ENCODE assay signal across 8 cellular contexts in genomic region chr21:29299906-29300546, GRCh38. TPM values are rescaled to one million over a fixed set of nuclear protein-coding genes. Genes with fewer than 3 reads are reported as not detected.
DNase-seq lines count a peak whose midpoint lies in the region; ATAC-seq, FAIRE-seq and TF ChIP-seq lines count a peak whose summit lies in the region.

No MANE protein-coding gene starts in this region.

- H3K36me3 ChIP-seq in Peyer's patch, result no peaks in the 10 kb centered on the region
- no peaks in the 10 kb centered on the region for H3K36me3 ChIP-seq in neutrophil
- no peaks in the 10 kb centered on the region for H3K36me3 ChIP-seq in urinary bladder (ENCODE audit: insufficient read depth)

- H3K9me3 Mint-ChIP-seq in IgD-negative memory B cell, result peaks cover 0 to 2% (median 0%) of the 10 kb centered on the region in 3 donors
- H3K9me3 Mint-ChIP-seq in activated T-helper 2 cell treated with anti-CD3 and anti-CD28 coated beads, Interferon-gamma antibody, Interleukin-2, Interleukin-4, amounts not matched to agents 10 μg/mL and 5 μg/mL and 100 μg/mL, durations not matched to agents 14 hours and 24 hours and 36 hours, result no peaks in the 10 kb centered on the region

- H3K27me3 Mint-ChIP-seq in IgD-negative memory B cell, result no peaks in the 10 kb centered on the region
- H3K27me3 Mint-ChIP-seq in activated T-helper 2 cell treated with anti-CD3 and anti-CD28 coated beads, Interferon-gamma antibody, Interleukin-2, Interleukin-4, amounts not matched to agents 10 μg/mL and 5 μg/mL and 100 μg/mL, durations not matched to agents 14 hours and 24 hours and 36 hours (ENCODE audit: low read depth), result peaks cover 6% of the 10 kb centered on the region

- peak; percentile 95 for DNase-seq in EL
- peak; percentile 40 to 80 (median 61) for DNase-seq in Peyer's patch
- peak; percentile 21 for DNase-seq in activated T-helper 2 cell treated with anti-CD3 and anti-CD28 coated beads, Interferon-gamma antibody, Interleukin-2, Interleukin-4, amounts not matched to agents 10 μg/mL and 5 μg/mL and 100 μg/mL, durations not matched to agents 14 hours and 24 hours and 36 hours (ENCODE audit: low spot score)
- peak; percentile 23 to 35 for DNase-seq in frontal cortex (ENCODE audit: low spot score in 2 of 2)

- H3K4me1 Mint-ChIP-seq in IgD-negative memory B cell, result peaks cover 46 to 62% (median 60%) of the 10 kb centered on the region in 3 donors
- H3K4me1 Mint-ChIP-seq in activated T-helper 2 cell treated with anti-CD3 and anti-CD28 coated beads, Interferon-gamma antibody, Interleukin-2, Interleukin-4, amounts not matched to agents 10 μg/mL and 5 μg/mL and 100 μg/mL, durations not matched to agents 14 hours and 24 hours and 36 hours (ENCODE audit: low read depth), result peaks cover 49% of the 10 kb centered on the region

- peaks cover 0 to 52% (median 11%) of the 10 kb centered on the region in 4 donors for H3K4me1 ChIP-seq in Peyer's patch
- H3K4me1 ChIP-seq in neutrophil (ENCODE audit: control insufficient read depth in 1 of 2, insufficient read depth in 1 of 2, low read depth in 1 of 2, low read length in 1 of 2), result peaks cover 66 to 67% of the 10 kb centered on the region in 2 experiments
- H3K4me1 ChIP-seq in urinary bladder (ENCODE audit: insufficient read depth), result peaks cover 2% of the 10 kb centered on the region

- no peak for TF ChIP-seq CTCF in Peyer's patch (IDR thresholded peaks at IDR 0.05)
- TF ChIP-seq CTCF in neutrophil (IDR thresholded peaks at IDR 0.05), result no peak

- peak; percentile 43 for ATAC-seq in GM21737 (IDR thresholded peaks at IDR 0.05; ENCODE audit: unreplicated experiment)

- peak; percentile 23 to 33 for TF ChIP-seq POLR2A in Peyer's patch (IDR thresholded peaks at IDR 0.05)

- peak overlapping the region; percentile 88 to 96 (median 92) for H3K4me3 Mint-ChIP-seq in IgD-negative memory B cell
- H3K4me3 Mint-ChIP-seq in activated T-helper 2 cell treated with anti-CD3 and anti-CD28 coated beads, Interferon-gamma antibody, Interleukin-2, Interleukin-4, amounts not matched to agents 10 μg/mL and 5 μg/mL and 100 μg/mL, durations not matched to agents 14 hours and 24 hours and 36 hours (ENCODE audit: low read depth), result peak overlapping the region; percentile 93

- H3K27me3 ChIP-seq in Peyer's patch, result no peaks in the 10 kb centered on the region
- H3K27me3 ChIP-seq in neutrophil, result no peaks in the 10 kb centered on the region

- WGBS in urinary bladder, result 26% methylated on average over 10 of the region's 10 CpGs

- H3K27ac Mint-ChIP-seq in IgD-negative memory B cell, result peak overlapping the region; percentile 93 to 97 (median 96)
- H3K27ac Mint-ChIP-seq in activated T-helper 2 cell treated with anti-CD3 and anti-CD28 coated beads, Interferon-gamma antibody, Interleukin-2, Interleukin-4, amounts not matched to agents 10 μg/mL and 5 μg/mL and 100 μg/mL, durations not matched to agents 14 hours and 24 hours and 36 hours, result peak overlapping the region; percentile 91

- intact Hi-C loops in activated T-helper 2 cell treated with anti-CD3 and anti-CD28 coated beads, Interferon-gamma antibody, Interleukin-2, Interleukin-4, amounts not matched to agents 10 μg/mL and 5 μg/mL and 100 μg/mL, durations not matched to agents 14 hours and 24 hours and 36 hours (cut with micrococcal nuclease), result loop anchor here (1.0 to 5.0 kb wide), 8 partner anchors 43 to 307 kb away; partner anchors contain the start of genes CCT8 and LTN1

- no peak for FAIRE-seq in frontal cortex (lab: Jason Lieb, UNC)

- no peaks in the 10 kb centered on the region for H3K9me3 ChIP-seq in Peyer's patch
- H3K9me3 ChIP-seq in neutrophil, result no peaks in the 10 kb centered on the region

- H3K4me3 ChIP-seq in Peyer's patch (peak overlapping the region; percentile 75 to 98 (median 84)), neutrophil (ENCODE audit: low read depth in 1 of 2, low read length in 1 of 2) (peak overlapping the region; percentile 92 to 97), urinary bladder (ENCODE audit: low read depth, low read length) (peak overlapping the region; percentile 91)

- H3K27ac ChIP-seq in Peyer's patch (peak overlapping the region; percentile 91 to 100 (median 98)), neutrophil (peak overlapping the region; percentile 100), urinary bladder (ENCODE audit: low read depth) (no peak overlapping the region)

- no peaks in the 10 kb centered on the region for H3K36me3 Mint-ChIP-seq in IgD-negative memory B cell
- peaks cover 4% of the 10 kb centered on the region for H3K36me3 Mint-ChIP-seq in activated T-helper 2 cell treated with anti-CD3 and anti-CD28 coated beads, Interferon-gamma antibody, Interleukin-2, Interleukin-4, amounts not matched to agents 10 μg/mL and 5 μg/mL and 100 μg/mL, durations not matched to agents 14 hours and 24 hours and 36 hours (ENCODE audit: low read depth)

RNA-seq across cellular contexts. Expression of gene BACH1, which starts 1.3 kb away (rescaled TPM):
- polyA plus RNA-seq in IgD-negative memory B cell, result 34.3 TPM
- 10 to 100 TPM; 52.8 to 72.7 (median 68.3) TPM for total RNA-seq in Peyer's patch
- total RNA-seq in activated T-helper 2 cell treated with anti-CD3 and anti-CD28 coated beads, Interferon-gamma antibody, Interleukin-2, Interleukin-4, amounts not matched to agents 10 μg/mL and 5 μg/mL and 100 μg/mL, durations not matched to agents 14 hours and 24 hours and 36 hours, result 35.2 and 37.9 TPM in 2 replicates
- 136 TPM for total RNA-seq in frontal cortex
- 116 TPM for total RNA-seq in urinary bladder
- polyA plus RNA-seq in urinary bladder, result 11.5 TPM

Comparison
In these comparisons a context has a peak if more than half of its experiments do, and no peak if none do; other contexts are left out.
1. DNase-seq: peak in every context shown above with its lines; median percentile 95 in EL; 61 in Peyer's patch; 29 in frontal cortex; 21 in activated T-helper 2 cell treated with anti-CD3 and anti-CD28 coated beads, Interferon-gamma antibody, Interleukin-2, Interleukin-4, amounts not matched to agents 10 μg/mL and 5 μg/mL and 100 μg/mL, durations not matched to agents 14 hours and 24 hours and 36 hours.